ENCODE assay signal across 23 cellular contexts in the genomic region with DNA sequence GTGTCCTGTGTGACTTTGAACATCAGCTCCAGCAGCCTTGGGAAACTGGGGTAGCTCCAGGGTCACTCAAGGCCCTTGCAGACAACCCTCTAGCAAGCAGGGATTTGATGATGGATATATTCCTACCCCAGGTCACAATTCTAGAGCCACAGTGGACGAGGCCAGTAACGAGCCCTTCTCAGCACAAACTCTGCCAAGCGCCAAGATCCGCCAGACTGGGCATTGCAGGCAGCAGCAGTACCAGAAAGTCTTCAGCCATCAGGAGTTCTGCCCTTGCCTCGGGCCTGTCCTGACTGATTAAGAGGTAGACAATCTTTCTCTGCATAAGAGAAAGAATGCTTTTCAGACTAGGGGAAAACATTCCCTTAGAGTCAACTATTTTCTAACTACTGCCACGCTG.
"Had no signal": no experiment of that assay in that cellular context is flagged by ENCODE, and none has a peak within 500 bp of the region (broad histone marks: within the 10 kb centered on the region; RNA-seq: fewer than 3 reads in every experiment).

No MANE protein-coding gene starts in this region.

- H3K27me3 ChIP-seq: colonic mucosa, foreskin keratinocyte, left lung had no signal

- H3K9me3 ChIP-seq: colonic mucosa, gastroesophageal sphincter, heart left ventricle, left lung, lower lobe of right lung had no signal

- H3K4me1 Mint-ChIP-seq: memory B cell; naive thymus-derived CD4-positive, alpha-beta T cell; natural killer cell had no signal

- H3K27me3 Mint-ChIP-seq: effector memory CD8-positive, alpha-beta T cell had no signal

- H3K4me3 ChIP-seq: colonic mucosa, gastroesophageal sphincter, heart left ventricle, left lung, lower lobe of right lung had no signal

- H3K4me1 ChIP-seq: colonic mucosa, foreskin keratinocyte, gastroesophageal sphincter, heart left ventricle, left lung, lower lobe of right lung had no signal

- DNase-seq: colonic mucosa; cortex of kidney; effector CD8-positive, alpha-beta T cell; effector memory CD8-positive, alpha-beta T cell; endodermal cell; erythroblast; foreskin keratinocyte; heart left ventricle; hippocampal formation; left cardiac atrium; left lung; left ventricle myocardium superior; lower lobe of right lung; mammary epithelial cell; mesendoderm; midbrain; naive thymus-derived CD4-positive, alpha-beta T cell; natural killer cell had no signal

- H3K27ac Mint-ChIP-seq: dendritic cell treated with granulocyte-macrophage colony-stimulating factor and Interleukin-4, amounts not matched to agents 40 ng/mL and 50 ng/mL, for 4 days; effector memory CD8-positive, alpha-beta T cell; endodermal cell; memory B cell; naive thymus-derived CD4-positive, alpha-beta T cell; natural killer cell had no signal

- H3K36me3 Mint-ChIP-seq: memory B cell; naive thymus-derived CD4-positive, alpha-beta T cell; natural killer cell had no signal

- H3K36me3 ChIP-seq: colonic mucosa, gastroesophageal sphincter, heart left ventricle, left lung, lower lobe of right lung had no signal

- H3K9me3 Mint-ChIP-seq: dendritic cell treated with granulocyte-macrophage colony-stimulating factor and Interleukin-4, amounts not matched to agents 40 ng/mL and 50 ng/mL, for 4 days; endodermal cell; memory B cell had no signal

- H3K4me3 Mint-ChIP-seq: dendritic cell treated with granulocyte-macrophage colony-stimulating factor and Interleukin-4, amounts not matched to agents 40 ng/mL and 50 ng/mL, for 4 days; effector memory CD8-positive, alpha-beta T cell; endodermal cell; memory B cell; naive thymus-derived CD4-positive, alpha-beta T cell; natural killer cell had no signal

- H3K27ac ChIP-seq: colonic mucosa, epithelial cell of prostate, foreskin keratinocyte, gastroesophageal sphincter, heart left ventricle, left lung, lower lobe of right lung had no signal

- ATAC-seq: effector memory CD8-positive, alpha-beta T cell; esophagus mucosa; foreskin keratinocyte; gastroesophageal sphincter; heart left ventricle; left cardiac atrium; left lung; left ventricle myocardium superior; lower lobe of right lung; naive thymus-derived CD4-positive, alpha-beta T cell; natural killer cell had no signal
